ENCODE assay signal across 16 cellular contexts in the genomic region with DNA sequence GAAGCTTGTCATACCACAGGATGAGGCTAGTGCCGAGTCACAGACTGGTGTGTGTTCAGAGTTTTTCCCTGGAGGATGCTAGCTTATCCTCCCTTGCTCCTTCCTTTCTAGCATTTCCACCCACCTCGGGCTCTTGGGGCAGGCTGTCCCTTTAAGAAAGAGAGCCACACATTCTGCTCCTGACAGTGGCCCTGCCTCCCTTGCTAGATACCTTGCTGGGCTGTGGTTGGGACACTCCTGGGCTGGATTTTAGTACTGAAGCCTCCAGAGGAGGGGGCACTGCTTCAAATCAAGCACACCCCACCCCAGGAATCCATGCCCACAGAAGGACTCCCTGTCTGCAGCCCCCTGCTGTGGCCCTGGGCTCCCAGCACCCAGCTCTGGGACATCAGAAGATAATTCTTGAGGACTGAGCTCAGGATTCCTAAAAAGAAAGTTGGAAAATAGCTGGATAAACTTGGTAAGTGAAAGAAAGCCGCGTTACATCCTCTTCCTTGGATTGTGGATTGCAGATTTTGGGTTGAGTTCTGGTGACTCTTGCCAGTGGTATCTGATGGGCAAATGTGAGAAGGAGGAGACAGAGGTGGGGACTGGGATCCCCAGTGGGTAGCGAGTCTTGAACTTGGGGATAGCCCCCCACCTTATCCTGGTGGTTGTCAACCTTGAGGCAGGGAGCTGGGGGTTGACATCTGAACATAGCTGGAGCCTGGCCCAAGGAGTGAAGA. TPM values are rescaled to one million over a fixed set of nuclear protein-coding genes. Genes with fewer than 3 reads are reported as not detected.
DNase-seq lines count a peak whose midpoint lies in the region; ATAC-seq and TF ChIP-seq lines count a peak whose summit lies in the region.
"Had no signal": no experiment of that assay in that cellular context is flagged by ENCODE, and none has a peak within 500 bp of the region (broad histone marks: within the 10 kb centered on the region; RNA-seq: fewer than 3 reads in every experiment).

No MANE protein-coding gene starts in this region.

- TF ChIP-seq POLR2A in breast epithelium (IDR thresholded peaks at IDR 0.05), result no peak

- no peaks in the 10 kb centered on the region for H3K79me2 ChIP-seq in hepatocyte

- TF ChIP-seq CTCF in breast epithelium (IDR thresholded peaks at IDR 0.05) (no peak), MCF 10A (IDR thresholded peaks at IDR 0.05; ENCODE audit: unreplicated experiment) (no peak), RWPE1 (conservative IDR thresholded peaks at IDR 0.05; ENCODE audit: low read depth) (no peak), hepatocyte (IDR thresholded peaks at IDR 0.05; ENCODE audit: poor library complexity) (no peak)

- no peak overlapping the region for H3K27ac Mint-ChIP-seq in MCF 10A (ENCODE audit: low read depth, unreplicated experiment)
- H3K27ac Mint-ChIP-seq: activated CD4-positive, alpha-beta T cell treated with anti-CD3 and anti-CD28 coated beads, Interleukin-2, amount 10 ng/mL, durations not matched to agents 7 days and 5 days; activated T-helper 2 cell treated with anti-CD3 and anti-CD28 coated beads, Interferon-gamma antibody, Interleukin-2, Interleukin-4, amounts not matched to agents 10 μg/mL and 5 μg/mL and 100 μg/mL, durations not matched to agents 14 hours and 24 hours and 36 hours; T-helper 17 cell had no signal

- no peak overlapping the region for H3K4me2 ChIP-seq in hepatocyte

- peaks cover 0 to 5% of the 10 kb centered on the region in 2 donors for H3K4me1 ChIP-seq in breast epithelium
- peaks cover 18% of the 10 kb centered on the region for H3K4me1 ChIP-seq in right cardiac atrium (ENCODE audit: control insufficient read depth, insufficient read depth, low read length)
- H3K4me1 ChIP-seq in rectal smooth muscle tissue (ENCODE audit: control insufficient read depth, insufficient read depth, low read length), result peaks cover 19% of the 10 kb centered on the region
- peaks cover 6% of the 10 kb centered on the region for H3K4me1 ChIP-seq in hepatocyte (ENCODE audit: insufficient read depth)

- CTCF ChIA-PET in MCF 10A (lab: Yijun Ruan, JAX), result no interaction called here
- CTCF ChIA-PET in RWPE1 (lab: Yijun Ruan, JAX), result interaction anchor here (0.7 kb wide), 1 partner anchor 393 kb away, joined by 6 read pairs; no protein-coding TSS in a partner anchor

- peak overlapping the region; percentile 18 to 50 (median 25) for H3K4me3 ChIP-seq in breast epithelium
- H3K4me3 ChIP-seq in right cardiac atrium (ENCODE audit: low read length), result peak overlapping the region; percentile 25
- H3K4me3 ChIP-seq in rectal smooth muscle tissue (ENCODE audit: low read length), result peak overlapping the region; percentile 11
- no peak overlapping the region for H3K4me3 ChIP-seq in hepatocyte

- H3K36me3 Mint-ChIP-seq in MCF 10A (ENCODE audit: insufficient read depth, unreplicated experiment), result no peaks in the 10 kb centered on the region

- no peaks in the 10 kb centered on the region for H3K27me3 Mint-ChIP-seq in MCF 10A (ENCODE audit: insufficient read depth, unreplicated experiment)
- H3K27me3 Mint-ChIP-seq: activated CD4-positive, alpha-beta T cell treated with anti-CD3 and anti-CD28 coated beads, Interleukin-2, amount 10 ng/mL, durations not matched to agents 7 days and 5 days had no signal

- ATAC-seq in right cardiac atrium, result peak; percentile 45 to 61
- ATAC-seq in HG03469 (IDR thresholded peaks at IDR 0.05; ENCODE audit: unreplicated experiment), result no peak
- ATAC-seq: T-helper 17 cell had no signal

- no peak overlapping the region for H2AFZ ChIP-seq in hepatocyte

- H3K27ac ChIP-seq in breast epithelium, result peak overlapping the region; percentile 76 to 85
- H3K27ac ChIP-seq in right cardiac atrium (ENCODE audit: low read length), result peak overlapping the region; percentile 92
- peak overlapping the region; percentile 75 for H3K27ac ChIP-seq in rectal smooth muscle tissue (ENCODE audit: low read depth, low read length)
- no peak overlapping the region for H3K27ac ChIP-seq in RWPE1
- no peak overlapping the region for H3K27ac ChIP-seq in hepatocyte
- H3K27ac ChIP-seq: 22Rv1 had no signal

- POLR2A ChIA-PET in MCF 10A (lab: Yijun Ruan, JAX) (interaction anchor here (0.5 kb wide), 1 partner anchor 11 kb away, joined by 3 read pairs; no protein-coding TSS in a partner anchor), RWPE1 (lab: Yijun Ruan, JAX; ENCODE audit: low non-redundant PET) (no interaction called here)

- no peaks in the 10 kb centered on the region for H3K9me3 ChIP-seq in breast epithelium
- no peaks in the 10 kb centered on the region for H3K9me3 ChIP-seq in right cardiac atrium (ENCODE audit: control insufficient read depth, low read length)
- H3K9me3 ChIP-seq in hepatocyte (ENCODE audit: low read depth), result no peaks in the 10 kb centered on the region

- H4K20me1 ChIP-seq in hepatocyte (ENCODE audit: insufficient read depth, poor library complexity, severe bottlenecking), result no peaks in the 10 kb centered on the region

- DNase-seq in breast epithelium (ENCODE audit: low spot score in 2 of 2), result no peak
- DNase-seq in MCF 10A (ENCODE audit: unreplicated experiment), result no peak
- no peak for DNase-seq in right cardiac atrium
- no peak for DNase-seq in RWPE1 (ENCODE audit: low spot score)
- DNase-seq in activated CD4-positive, alpha-beta T cell treated with anti-CD3 and anti-CD28 coated beads for 1 hour, result no peak
- no peak for DNase-seq in hepatocyte (ENCODE audit: low spot score)
- DNase-seq: activated CD4-positive, alpha-beta T cell treated with anti-CD3 and anti-CD28 coated beads, Interleukin-2, amount 10 ng/mL, durations not matched to agents 7 days and 5 days; glutamatergic neuron; HCEC 1CT; KBM-7; NCI-H2107; T-helper 17 cell had no signal

- H3K9ac ChIP-seq in rectal smooth muscle tissue (ENCODE audit: low read length), result no peak overlapping the region

- intact Hi-C loops in breast epithelium (cut with DNase I; ENCODE audit: low total_unique reads), result no loop called here
- intact Hi-C loops in MCF 10A (cut with micrococcal nuclease), result no loop called here
- intact Hi-C loops in right cardiac atrium (cut with DNase I), result no loop called here

- H3K4me3 Mint-ChIP-seq in MCF 10A (ENCODE audit: unreplicated experiment), result no peak overlapping the region
- H3K4me3 Mint-ChIP-seq: activated CD4-positive, alpha-beta T cell treated with anti-CD3 and anti-CD28 coated beads, Interleukin-2, amount 10 ng/mL, durations not matched to agents 7 days and 5 days; T-helper 17 cell had no signal

- no peaks in the 10 kb centered on the region for H3K9me3 Mint-ChIP-seq in MCF 10A (ENCODE audit: unreplicated experiment)
- H3K9me3 Mint-ChIP-seq: activated CD4-positive, alpha-beta T cell treated with anti-CD3 and anti-CD28 coated beads, Interleukin-2, amount 10 ng/mL, durations not matched to agents 7 days and 5 days; activated T-helper 2 cell treated with anti-CD3 and anti-CD28 coated beads, Interferon-gamma antibody, Interleukin-2, Interleukin-4, amounts not matched to agents 10 μg/mL and 5 μg/mL and 100 μg/mL, durations not matched to agents 14 hours and 24 hours and 36 hours had no signal

- BruUV-seq in MCF 10A (replicated peaks; lab: Mats Ljungman, UMichigan), result no TSS peak

- 28% methylated on average over 5 of the region's 5 CpGs for WGBS in right cardiac atrium
- 91% methylated on average over 5 of the region's 5 CpGs for WGBS in hepatocyte (ENCODE audit: low lambda C conversion rate, missing lambda C conversion rate)

- no peaks in the 10 kb centered on the region for H3K4me1 Mint-ChIP-seq in MCF 10A (ENCODE audit: insufficient read depth, unreplicated experiment)
- H3K4me1 Mint-ChIP-seq: activated CD4-positive, alpha-beta T cell treated with anti-CD3 and anti-CD28 coated beads, Interleukin-2, amount 10 ng/mL, durations not matched to agents 7 days and 5 days; T-helper 17 cell had no signal

- no peaks in the 10 kb centered on the region for H3K9me2 ChIP-seq in hepatocyte (replicated peaks; ENCODE audit: insufficient read depth)

- H3K36me3 ChIP-seq in breast epithelium, result no peaks in the 10 kb centered on the region
- H3K36me3 ChIP-seq in rectal smooth muscle tissue (ENCODE audit: control insufficient read depth, insufficient read depth, low read length), result no peaks in the 10 kb centered on the region
- H3K36me3 ChIP-seq in hepatocyte (replicated peaks; ENCODE audit: insufficient read depth, low read depth), result no peaks in the 10 kb centered on the region

- no peaks in the 10 kb centered on the region for H3K27me3 ChIP-seq in breast epithelium
- no peaks in the 10 kb centered on the region for H3K27me3 ChIP-seq in right cardiac atrium (ENCODE audit: control insufficient read depth, insufficient read depth)
- H3K27me3 ChIP-seq in rectal smooth muscle tissue (ENCODE audit: control insufficient read depth, insufficient read depth, low read length), result no peaks in the 10 kb centered on the region
- no peaks in the 10 kb centered on the region for H3K27me3 ChIP-seq in hepatocyte

RNA-seq across cellular contexts. Expression of gene DAAM2, which starts 29.0 kb away (rescaled TPM):
- total RNA-seq in breast epithelium (10 to 100 TPM; 16.2 to 59.5 (median 41.3) TPM), MCF 10A (2022) (not detected in 2 replicates), right cardiac atrium (10 to 100 TPM in 2 of 4 donors, 1 to 10 TPM in 2; 7.2 to 11.5 (median 9.2) TPM), hepatocyte (11.4 and 15.1 TPM in 2 replicates)
- polyA plus RNA-seq in right cardiac atrium (9.9 TPM), hepatocyte (8.3 and 11.7 TPM in 2 replicates)
- total RNA-seq: activated CD4-positive, alpha-beta T cell treated with anti-CD3 and anti-CD28 coated beads, Interleukin-2, amount 10 ng/mL, durations not matched to agents 7 days and 5 days; activated T-helper 2 cell treated with anti-CD3 and anti-CD28 coated beads, Interferon-gamma antibody, Interleukin-2, Interleukin-4, amounts not matched to agents 10 μg/mL and 5 μg/mL and 100 μg/mL, durations not matched to agents 14 hours and 24 hours and 36 hours; T-helper 17 cell had no signal

Comparison
In these comparisons a context has a peak if more than half of its experiments do, and no peak if none do; other contexts are left out.
1. H3K27ac ChIP-seq: peak in breast epithelium (2 of 2), right cardiac atrium (single experiment) and rectal smooth muscle tissue (single experiment); none in RWPE1 (single experiment) and hepatocyte (single experiment).